ENCODE assay signal across 8 cellular contexts in the genomic region with DNA sequence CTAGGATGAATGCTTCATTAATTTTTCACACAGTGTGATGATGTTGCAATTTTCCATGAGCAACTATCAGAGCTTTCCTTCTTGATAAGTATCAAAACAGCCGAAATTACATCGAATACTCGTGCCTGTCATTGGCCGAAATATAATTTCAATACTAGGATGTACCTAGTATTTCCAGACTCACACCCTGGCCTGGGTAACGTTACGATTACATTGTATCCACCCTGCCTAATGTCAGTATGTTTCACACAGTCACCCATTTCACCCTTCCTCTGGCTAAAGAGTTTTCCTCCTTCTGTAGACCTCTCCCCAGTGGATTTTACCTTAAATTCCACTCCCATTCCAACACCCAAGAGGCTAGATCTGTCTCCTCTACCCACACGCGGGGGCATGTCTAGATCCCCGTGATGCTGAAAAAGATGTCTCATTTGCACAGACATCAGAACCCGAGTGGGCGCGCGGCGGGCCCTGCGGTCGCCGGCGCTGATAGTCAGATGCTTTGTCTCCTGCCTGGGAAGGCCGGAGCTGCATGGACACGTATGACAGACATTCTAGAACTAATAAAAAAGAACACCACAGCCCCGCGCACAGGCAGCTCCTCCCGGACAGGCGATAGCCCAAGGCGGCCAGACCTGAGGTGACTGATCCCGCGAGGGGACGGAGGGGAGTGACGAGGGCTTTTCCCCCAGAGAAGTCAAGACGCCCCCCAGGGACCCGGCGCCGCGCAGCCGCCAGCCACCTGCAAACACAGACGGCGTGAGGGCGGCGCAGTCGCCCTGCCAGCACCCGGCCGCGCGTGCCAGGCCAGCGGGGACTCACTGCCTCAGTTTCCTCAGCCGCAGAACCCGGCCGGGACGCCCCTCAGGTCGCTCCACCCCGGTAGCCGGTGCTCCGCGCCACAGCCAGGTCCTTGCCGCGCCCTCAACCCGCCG. TPM values are rescaled to one million over a fixed set of nuclear protein-coding genes. Genes with fewer than 3 reads are reported as not detected.
DNase-seq lines count a peak whose midpoint lies in the region; ATAC-seq and TF ChIP-seq lines count a peak whose summit lies in the region.

No MANE protein-coding gene starts in this region.

- peaks cover 6% of the 10 kb centered on the region for H3K27me3 Mint-ChIP-seq in activated T-helper 2 cell treated with anti-CD3 and anti-CD28 coated beads, Interferon-gamma antibody, Interleukin-2, Interleukin-4, amounts not matched to agents 10 μg/mL and 5 μg/mL and 100 μg/mL, durations not matched to agents 14 hours and 24 hours and 36 hours (ENCODE audit: low read depth)
- H3K27me3 Mint-ChIP-seq in neural progenitor cell (ENCODE audit: insufficient read depth, low read depth), result peaks cover 5% of the 10 kb centered on the region

- H3K9me2 ChIP-seq in OCI-LY1 (ENCODE audit: low read depth, low read length), result no peaks in the 10 kb centered on the region

- no peak overlapping the region for H3K27ac ChIP-seq in A673 (ENCODE audit: low read depth, low read length, poor library complexity, severe bottlenecking)
- peak overlapping the region; percentile 71 for H3K27ac ChIP-seq in OCI-LY1 (ENCODE audit: low read depth, low read length, poor library complexity, severe bottlenecking)
- peak overlapping the region; percentile 88 for H3K27ac ChIP-seq in neural progenitor cell
- H3K27ac ChIP-seq in subcutaneous abdominal adipose tissue (ENCODE audit: low read depth, low read length), result peak overlapping the region; percentile 86

- H3K4me1 ChIP-seq in A673 (ENCODE audit: insufficient read depth, low read length, poor library complexity, severe bottlenecking) (peaks cover 7% of the 10 kb centered on the region), OCI-LY1 (ENCODE audit: insufficient read depth, low read length, severe bottlenecking) (peaks cover 40% of the 10 kb centered on the region), neural progenitor cell (peaks cover 28% of the 10 kb centered on the region), subcutaneous abdominal adipose tissue (ENCODE audit: control insufficient read depth in 5 of 5, insufficient read depth in 5 of 5, low read length in 5 of 5) (peaks cover 0 to 30% (median 15%) of the 10 kb centered on the region in 5 donors)

- H3K79me2 ChIP-seq in OCI-LY1 (ENCODE audit: insufficient read depth, low read length) (peaks cover 46% of the 10 kb centered on the region), neural progenitor cell (ENCODE audit: low read depth) (peaks cover 52% of the 10 kb centered on the region)

- H3K36me3 Mint-ChIP-seq in activated T-helper 2 cell treated with anti-CD3 and anti-CD28 coated beads, Interferon-gamma antibody, Interleukin-2, Interleukin-4, amounts not matched to agents 10 μg/mL and 5 μg/mL and 100 μg/mL, durations not matched to agents 14 hours and 24 hours and 36 hours (ENCODE audit: low read depth), result no peaks in the 10 kb centered on the region
- peaks cover 4% of the 10 kb centered on the region for H3K36me3 Mint-ChIP-seq in neural progenitor cell

- H3K9me3 ChIP-seq in A673 (ENCODE audit: low read depth, low read length, poor library complexity, severe bottlenecking) (no peaks in the 10 kb centered on the region), OCI-LY1 (ENCODE audit: low read length) (no peaks in the 10 kb centered on the region), neural progenitor cell (ENCODE audit: low read depth) (no peaks in the 10 kb centered on the region), subcutaneous abdominal adipose tissue (ENCODE audit: control insufficient read depth in 5 of 5, low read length in 5 of 5) (no peaks in the 10 kb centered on the region)

- H3K9me3 Mint-ChIP-seq in activated T-helper 2 cell treated with anti-CD3 and anti-CD28 coated beads, Interferon-gamma antibody, Interleukin-2, Interleukin-4, amounts not matched to agents 10 μg/mL and 5 μg/mL and 100 μg/mL, durations not matched to agents 14 hours and 24 hours and 36 hours, result no peaks in the 10 kb centered on the region
- no peaks in the 10 kb centered on the region for H3K9me3 Mint-ChIP-seq in neural progenitor cell

- H3F3A ChIP-seq in OCI-LY1 (ENCODE audit: insufficient read depth, low read length) (no peaks in the 10 kb centered on the region), neural progenitor cell (ENCODE audit: low read depth) (peaks cover 35% of the 10 kb centered on the region)

- DNase-seq in A673 (ENCODE audit: low spot score), result peak; percentile 5
- DNase-seq in activated T-helper 2 cell treated with anti-CD3 and anti-CD28 coated beads, Interferon-gamma antibody, Interleukin-2, Interleukin-4, amounts not matched to agents 10 μg/mL and 5 μg/mL and 100 μg/mL, durations not matched to agents 14 hours and 24 hours and 36 hours (ENCODE audit: low spot score), result peak; percentile 25
- DNase-seq in foreskin fibroblast, result peak; percentile 14 to 45
- peak; percentile 63 for DNase-seq in neural progenitor cell (ENCODE audit: low spot score)

- POLR2A ChIA-PET in A673 (lab: Charles Lee; ENCODE audit: low non-redundant PET), result no interaction called here

- H2AFZ ChIP-seq in OCI-LY1 (ENCODE audit: low read length), result no peak overlapping the region
- peak overlapping the region; percentile 80 for H2AFZ ChIP-seq in neural progenitor cell (replicated peaks)

- TF ChIP-seq CTCF in A673 (conservative IDR thresholded peaks at IDR 0.05; ENCODE audit: low read depth, low read length) (no peak), OCI-LY1 (IDR thresholded peaks at IDR 0.05; ENCODE audit: low read length) (no peak), foreskin fibroblast (IDR thresholded peaks at IDR 0.05; ENCODE audit: low read depth, low read length) (no peak), neural progenitor cell (IDR thresholded peaks at IDR 0.05) (no peak)

- H3K4me3 ChIP-seq in A673 (ENCODE audit: low read depth, low read length, poor library complexity, severe bottlenecking) (peak overlapping the region; percentile 71), OCI-LY1 (ENCODE audit: low read depth, low read length, poor library complexity, severe bottlenecking) (peak overlapping the region; percentile 76), foreskin fibroblast (ENCODE audit: low read depth in 1 of 2, low read length in 2 of 2) (peak overlapping the region; percentile 63 to 67), neural progenitor cell (peak overlapping the region; percentile 94), subcutaneous abdominal adipose tissue (ENCODE audit: low read depth in 1 of 5, low read length in 5 of 5) (peak overlapping the region; percentile 41 to 87 (median 80))

- BruUV-seq in A673 (replicated peaks; lab: Mats Ljungman, UMichigan), result TSS peak; percentile 73

- intact Hi-C loops in A673 (cut with micrococcal nuclease; ENCODE audit: unreplicated experiment), result no loop called here
- intact Hi-C loops in activated T-helper 2 cell treated with anti-CD3 and anti-CD28 coated beads, Interferon-gamma antibody, Interleukin-2, Interleukin-4, amounts not matched to agents 10 μg/mL and 5 μg/mL and 100 μg/mL, durations not matched to agents 14 hours and 24 hours and 36 hours (cut with micrococcal nuclease), result loop anchor here (2.0 to 10.0 kb wide), 7 partner anchors 35 to 1125 kb away; a partner anchor contains a TSS

- H3K9ac ChIP-seq in OCI-LY1 (ENCODE audit: low read length) (peak overlapping the region; percentile 76), neural progenitor cell (peak overlapping the region; percentile 57), subcutaneous abdominal adipose tissue (ENCODE audit: low read length in 5 of 5) (peak overlapping the region in 4 of 5 donors; percentile 60 to 77 (median 74))

- ATAC-seq in GM18909 (IDR thresholded peaks at IDR 0.05; ENCODE audit: poor library complexity, unreplicated experiment) (peak; percentile 30), HG03139 (IDR thresholded peaks at IDR 0.05; ENCODE audit: unreplicated experiment) (peak; percentile 17)

- peak overlapping the region; percentile 86 for H3K4me2 ChIP-seq in OCI-LY1 (ENCODE audit: low read length)
- H3K4me2 ChIP-seq in neural progenitor cell, result peak overlapping the region; percentile 97

- CTCF ChIA-PET in A673 (lab: Charles Lee), result no interaction called here

- H3K36me3 ChIP-seq in A673 (ENCODE audit: insufficient read depth, low read length, poor library complexity, severe bottlenecking), result no peaks in the 10 kb centered on the region
- H3K36me3 ChIP-seq in OCI-LY1 (ENCODE audit: insufficient read depth, low read length), result no peaks in the 10 kb centered on the region
- no peaks in the 10 kb centered on the region for H3K36me3 ChIP-seq in neural progenitor cell
- no peaks in the 10 kb centered on the region for H3K36me3 ChIP-seq in subcutaneous abdominal adipose tissue (ENCODE audit: control insufficient read depth in 5 of 5, insufficient read depth in 5 of 5, low read length in 5 of 5)

- H3K4me3 Mint-ChIP-seq in activated T-helper 2 cell treated with anti-CD3 and anti-CD28 coated beads, Interferon-gamma antibody, Interleukin-2, Interleukin-4, amounts not matched to agents 10 μg/mL and 5 μg/mL and 100 μg/mL, durations not matched to agents 14 hours and 24 hours and 36 hours (ENCODE audit: low read depth), result peak overlapping the region; percentile 90
- H3K4me3 Mint-ChIP-seq in neural progenitor cell, result peak overlapping the region; percentile 97

- H4K20me1 ChIP-seq in OCI-LY1 (ENCODE audit: insufficient read depth, low read length) (no peaks in the 10 kb centered on the region), neural progenitor cell (ENCODE audit: low read depth) (peaks cover 29% of the 10 kb centered on the region)

- H3K27me3 ChIP-seq in A673 (replicated peaks; ENCODE audit: insufficient read depth, low read depth, low read length, poor library complexity) (peaks cover 9% of the 10 kb centered on the region), OCI-LY1 (ENCODE audit: insufficient read depth, low read length) (no peaks in the 10 kb centered on the region), neural progenitor cell (no peaks in the 10 kb centered on the region), subcutaneous abdominal adipose tissue (ENCODE audit: control insufficient read depth in 5 of 5, insufficient read depth in 4 of 5, low read length in 5 of 5) (no peaks in the 10 kb centered on the region)

- peaks cover 26% of the 10 kb centered on the region for H3K4me1 Mint-ChIP-seq in activated T-helper 2 cell treated with anti-CD3 and anti-CD28 coated beads, Interferon-gamma antibody, Interleukin-2, Interleukin-4, amounts not matched to agents 10 μg/mL and 5 μg/mL and 100 μg/mL, durations not matched to agents 14 hours and 24 hours and 36 hours (ENCODE audit: low read depth)
- peaks cover 27% of the 10 kb centered on the region for H3K4me1 Mint-ChIP-seq in neural progenitor cell

- H3K27ac Mint-ChIP-seq in activated T-helper 2 cell treated with anti-CD3 and anti-CD28 coated beads, Interferon-gamma antibody, Interleukin-2, Interleukin-4, amounts not matched to agents 10 μg/mL and 5 μg/mL and 100 μg/mL, durations not matched to agents 14 hours and 24 hours and 36 hours, result peak overlapping the region; percentile 81
- H3K27ac Mint-ChIP-seq in neural progenitor cell, result peak overlapping the region; percentile 93

RNA-seq across cellular contexts. Expression of a gene that starts 0.7 kb away (rescaled TPM):
- total RNA-seq in A673 (2021) (3.3 and 3.9 TPM in 2 replicates), neural progenitor cell (ENCODE audit: low replicate concordance) (42.1 and 54.2 TPM in 2 replicates)
- 35.0 and 35.6 TPM in 2 replicates for total RNA-seq in activated T-helper 2 cell treated with anti-CD3 and anti-CD28 coated beads, Interferon-gamma antibody, Interleukin-2, Interleukin-4, amounts not matched to agents 10 μg/mL and 5 μg/mL and 100 μg/mL, durations not matched to agents 14 hours and 24 hours and 36 hours

Comparison
In these comparisons a context has a peak if more than half of its experiments do, and no peak if none do; other contexts are left out.
1. DNase-seq: peak in every context shown above with its lines; median percentile 63 in neural progenitor cell; 30 in foreskin fibroblast; 25 in activated T-helper 2 cell treated with anti-CD3 and anti-CD28 coated beads, Interferon-gamma antibody, Interleukin-2, Interleukin-4, amounts not matched to agents 10 μg/mL and 5 μg/mL and 100 μg/mL, durations not matched to agents 14 hours and 24 hours and 36 hours; 5 in A673.